Comparison of ENCODE assay signal across 21 cellular contexts in genomic region chr2:73949802-73950201, GRCh38. TPM values are rescaled to one million over a fixed set of nuclear protein-coding genes. Genes with fewer than 3 reads are reported as not detected.
DNase-seq lines count a peak whose midpoint lies in the region; ATAC-seq and TF ChIP-seq lines count a peak whose summit lies in the region.
"Had no signal": no experiment of that assay in that cellular context is flagged by ENCODE, and none has a peak within 500 bp of the region (broad histone marks: within the 10 kb centered on the region; RNA-seq: fewer than 3 reads in every experiment).

No MANE protein-coding gene starts in this region.

- H3K9me2 ChIP-seq in OCI-LY7 (ENCODE audit: insufficient read depth, low read length), result no peaks in the 10 kb centered on the region

- H2AFZ ChIP-seq in OCI-LY7 (ENCODE audit: low read length), result no peak overlapping the region

- H3K4me1 ChIP-seq in OCI-LY7 (ENCODE audit: insufficient read depth, low read length, poor library complexity, severe bottlenecking), result no peaks in the 10 kb centered on the region
- H3K4me1 ChIP-seq: BE2C had no signal

- H4K20me1 ChIP-seq in OCI-LY7 (ENCODE audit: insufficient read depth, low read length), result 0 out of 2 replicates have a peak, but pooled peaks cover 7% of the 10 kb centered on the region

- peaks cover 96% of the 10 kb centered on the region for H3K36me3 ChIP-seq in OCI-LY7 (ENCODE audit: insufficient read depth, low read length)

- H3K4me3 ChIP-seq in OCI-LY7 (ENCODE audit: low read depth, low read length, poor library complexity, severe bottlenecking), result no peak overlapping the region

- POLR2A ChIA-PET in OCI-LY7 (lab: Charles Lee), result interaction anchor here (0.8 to 2.1 kb wide), 4 partner anchors 11 to 494 kb away, joined by 3 to 8 read pairs (median 3); no protein-coding TSS in a partner anchor

- no peak overlapping the region for H3K4me2 ChIP-seq in OCI-LY7 (ENCODE audit: low read length)

- peaks cover 71% of the 10 kb centered on the region for H3K36me3 Mint-ChIP-seq in activated CD4-positive, alpha-beta T cell treated with anti-CD3 and anti-CD28 coated beads, Interleukin-2, amount 10 ng/mL, durations not matched to agents 24 days and 14 days (ENCODE audit: low read depth)
- peaks cover 55 to 65% of the 10 kb centered on the region in 2 donors for H3K36me3 Mint-ChIP-seq in CD14-positive monocyte
- peaks cover 93% of the 10 kb centered on the region for H3K36me3 Mint-ChIP-seq in stimulated activated effector memory CD8-positive, alpha-beta T cell treated with anti-CD3 and anti-CD28 coated beads, Interleukin-12 subunit alpha, Interleukin-12 subunit beta, amount 100 ng/mL, for 72 hours
- H3K36me3 Mint-ChIP-seq in T-helper 17 cell (ENCODE audit: low read depth), result peaks cover 16% of the 10 kb centered on the region

- no peak overlapping the region for H3K27ac ChIP-seq in OCI-LY7 (ENCODE audit: low read depth, low read length, poor library complexity, severe bottlenecking)

- H3K9me3 Mint-ChIP-seq in activated CD4-positive, alpha-beta T cell treated with anti-CD3 and anti-CD28 coated beads, Interleukin-2, amount 10 ng/mL, durations not matched to agents 24 days and 14 days, result no peaks in the 10 kb centered on the region
- H3K9me3 Mint-ChIP-seq in CD14-positive monocyte, result peaks cover 0 to 1% (median 0%) of the 10 kb centered on the region in 7 donors
- H3K9me3 Mint-ChIP-seq in stimulated activated effector memory CD8-positive, alpha-beta T cell treated with anti-CD3 and anti-CD28 coated beads, Interleukin-12 subunit alpha, Interleukin-12 subunit beta, amount 100 ng/mL, for 72 hours, result no peaks in the 10 kb centered on the region
- H3K9me3 Mint-ChIP-seq: H9 had no signal

- H3K27ac Mint-ChIP-seq in activated CD4-positive, alpha-beta T cell treated with anti-CD3 and anti-CD28 coated beads, Interleukin-2, amount 10 ng/mL, durations not matched to agents 24 days and 14 days, result peak overlapping the region; percentile 56
- H3K27ac Mint-ChIP-seq in CD14-positive monocyte (peak overlapping the region; percentile 56 to 97 (median 94)), T-helper 17 cell (no peak overlapping the region)
- H3K27ac Mint-ChIP-seq in stimulated activated effector memory CD8-positive, alpha-beta T cell treated with anti-CD3 and anti-CD28 coated beads, Interleukin-12 subunit alpha, Interleukin-12 subunit beta, amount 100 ng/mL, for 72 hours, result peak overlapping the region; percentile 17

- intact Hi-C loops in activated CD4-positive, alpha-beta T cell treated with anti-CD3 and anti-CD28 coated beads, Interleukin-2, amount 10 ng/mL, durations not matched to agents 24 days and 14 days (cut with micrococcal nuclease), result no loop called here
- intact Hi-C loops in CD14-positive monocyte (cut with micrococcal nuclease), result loop anchor here (5.0 kb wide), 3 partner anchors 32 to 72 kb away; partner anchors contain the start of gene TET3 (in 1 of the 2)
- intact Hi-C loops in OCI-LY7 (cut with micrococcal nuclease; ENCODE audit: unreplicated experiment), result no loop called here
- intact Hi-C loops in posterior cingulate gyrus (cut with DNase I), result no loop called here

- H3K4me1 Mint-ChIP-seq in activated CD4-positive, alpha-beta T cell treated with anti-CD3 and anti-CD28 coated beads, Interleukin-2, amount 10 ng/mL, durations not matched to agents 24 days and 14 days, result peaks cover 67% of the 10 kb centered on the region
- H3K4me1 Mint-ChIP-seq in CD14-positive monocyte (peaks cover 76% of the 10 kb centered on the region), T-helper 17 cell (peaks cover 26% of the 10 kb centered on the region)
- H3K4me1 Mint-ChIP-seq in stimulated activated effector memory CD8-positive, alpha-beta T cell treated with anti-CD3 and anti-CD28 coated beads, Interleukin-12 subunit alpha, Interleukin-12 subunit beta, amount 100 ng/mL, for 72 hours, result peaks cover 44% of the 10 kb centered on the region
- H3K4me1 Mint-ChIP-seq: H9 had no signal

- TSS peak; percentile 8 for BruUV-seq in OCI-LY7 (replicated peaks; lab: Mats Ljungman, UMichigan)

- peak overlapping the region; percentile 41 for H3K4me3 Mint-ChIP-seq in activated CD4-positive, alpha-beta T cell treated with anti-CD3 and anti-CD28 coated beads, Interleukin-2, amount 10 ng/mL, durations not matched to agents 24 days and 14 days
- H3K4me3 Mint-ChIP-seq in CD14-positive monocyte (no peak overlapping the region), T-helper 17 cell (no peak overlapping the region)
- no peak overlapping the region for H3K4me3 Mint-ChIP-seq in stimulated activated effector memory CD8-positive, alpha-beta T cell treated with anti-CD3 and anti-CD28 coated beads, Interleukin-12 subunit alpha, Interleukin-12 subunit beta, amount 100 ng/mL, for 72 hours
- H3K4me3 Mint-ChIP-seq: H9 had no signal

- CTCF ChIA-PET in OCI-LY7 (lab: Charles Lee; ENCODE audit: unreplicated experiment), result no interaction called here

- TF ChIP-seq CTCF in CD14-positive monocyte (IDR thresholded peaks at IDR 0.05) (no peak), OCI-LY7 (conservative IDR thresholded peaks at IDR 0.05; ENCODE audit: low read length) (no peak)

- H3K9me3 ChIP-seq in OCI-LY7 (ENCODE audit: low read length) (no peaks in the 10 kb centered on the region), T-helper 17 cell (ENCODE audit: control insufficient read depth, low read length, poor library complexity, severe bottlenecking) (no peaks in the 10 kb centered on the region)
- H3K9me3 ChIP-seq: BE2C had no signal

- DNase-seq in activated CD4-positive, alpha-beta T cell treated with anti-CD3 and anti-CD28 coated beads, Interleukin-2, amount 10 ng/mL, durations not matched to agents 24 days and 14 days, result no peak
- DNase-seq in activated CD4-positive, alpha-beta T cell treated with anti-CD3 and anti-CD28 coated beads for 4 hours, result no peak
- DNase-seq in CD14-positive monocyte (ENCODE audit: low spot score) (no peak), OCI-LY7 (ENCODE audit: low spot score) (no peak), T-helper 17 cell (no peak), posterior cingulate gyrus (no peak), cerebellar cortex (ENCODE audit: low spot score) (no peak)
- no peak for DNase-seq in stimulated activated effector memory CD8-positive, alpha-beta T cell treated with anti-CD3 and anti-CD28 coated beads, Interleukin-12 subunit alpha, Interleukin-12 subunit beta, amount 100 ng/mL, for 72 hours (ENCODE audit: low spot score in 2 of 2)
- DNase-seq: BE2C, DMS79 treated with DMSO at 0.1 percent for 48 hours, H9, NCI-H1417, NCI-H187, NCI-H2227 treated with DMSO at 0.1 percent for 48 hours, NCI-H524, NCI-H82, PC-3, RPMI8226, SHP77 treated with DMSO at 0.1 percent for 48 hours had no signal

- H3K27me3 Mint-ChIP-seq in activated CD4-positive, alpha-beta T cell treated with anti-CD3 and anti-CD28 coated beads, Interleukin-2, amount 10 ng/mL, durations not matched to agents 24 days and 14 days, result no peaks in the 10 kb centered on the region
- H3K27me3 Mint-ChIP-seq in CD14-positive monocyte (ENCODE audit: low read depth in 3 of 3), result no peaks in the 10 kb centered on the region
- H3K27me3 Mint-ChIP-seq in T-helper 17 cell, result no peaks in the 10 kb centered on the region

- no peak for ATAC-seq in stimulated activated effector memory CD8-positive, alpha-beta T cell treated with anti-CD3 and anti-CD28 coated beads, Interleukin-12 subunit alpha, Interleukin-12 subunit beta, amount 100 ng/mL, for 72 hours
- no peak for ATAC-seq in T-helper 17 cell
- ATAC-seq: PC-3 had no signal

- H3K79me2 ChIP-seq in OCI-LY7 (ENCODE audit: insufficient read depth, low read depth, low read length), result peaks cover 4% of the 10 kb centered on the region; the same call in 1 of the 2 replicates

RNA-seq across cellular contexts. Expression of gene DGUOK, which starts 23.1 kb away (rescaled TPM):
- 88.9 and 94.9 TPM in 2 replicates for total RNA-seq in activated CD4-positive, alpha-beta T cell treated with anti-CD3 and anti-CD28 coated beads, Interleukin-2, amount 10 ng/mL, durations not matched to agents 24 days and 14 days
- polyA plus RNA-seq in CD14-positive monocyte, result 100 to 1,000 TPM; 123 to 129 TPM
- 57.1 and 73.4 TPM in 2 replicates for total RNA-seq in OCI-LY7 (2014; rRNA removed; shearing (Covaris generic))
- total RNA-seq in OCI-LY7 (2022) (91.8 and 95.8 TPM in 2 replicates), T-helper 17 cell (10 to 100 TPM; 34.2 to 39.7 TPM)

RNA-seq across cellular contexts. Expression of gene TET3, which starts 34.9 kb away (rescaled TPM):
- 20.7 and 22.0 TPM in 2 replicates for total RNA-seq in activated CD4-positive, alpha-beta T cell treated with anti-CD3 and anti-CD28 coated beads, Interleukin-2, amount 10 ng/mL, durations not matched to agents 24 days and 14 days
- polyA plus RNA-seq in CD14-positive monocyte, result 1 to 10 TPM in 1 of 2 donors, under 1 TPM in 1; 0.79 to 1.4 TPM
- 11.9 and 14.7 TPM in 2 replicates for total RNA-seq in OCI-LY7 (2014; rRNA removed; shearing (Covaris generic))
- total RNA-seq in OCI-LY7 (2022), result 24.8 and 25.2 TPM in 2 replicates
- 10 to 100 TPM; 20.3 to 22.5 TPM for total RNA-seq in T-helper 17 cell

RNA-seq across cellular contexts. Expression of gene ACTG2, which starts 57.0 kb away (rescaled TPM):
- total RNA-seq in activated CD4-positive, alpha-beta T cell treated with anti-CD3 and anti-CD28 coated beads, Interleukin-2, amount 10 ng/mL, durations not matched to agents 24 days and 14 days, result not detected in 2 replicates
- not detected for polyA plus RNA-seq in CD14-positive monocyte
- total RNA-seq in OCI-LY7 (2014; rRNA removed; shearing (Covaris generic)), result not detected in 2 replicates
- total RNA-seq in OCI-LY7 (2022), result not detected in 2 replicates
- not detected for total RNA-seq in T-helper 17 cell
- total RNA-seq: A172, HT1080 had no signal

Comparison
In these comparisons a context has a peak if more than half of its experiments do, and no peak if none do; other contexts are left out.
1. intact Hi-C loops: an anchor here in CD14-positive monocyte (5.0 kb wide); none called in activated CD4-positive, alpha-beta T cell treated with anti-CD3 and anti-CD28 coated beads, Interleukin-2, amount 10 ng/mL, durations not matched to agents 24 days and 14 days, OCI-LY7 and posterior cingulate gyrus.